Comparison of ENCODE assay signal across 8 cellular contexts in genomic region chr2:27703638-27704341, GRCh38. TPM values are rescaled to one million over a fixed set of nuclear protein-coding genes. Genes with fewer than 3 reads are reported as not detected.
A peak's percentile ranks its signal among the peaks of the same experiment; 100 is the strongest.
DNase-seq lines count a peak whose midpoint lies in the region; ATAC-seq and TF ChIP-seq lines count a peak whose summit lies in the region.

No MANE protein-coding gene starts in this region.

- peak; percentile 61 for ATAC-seq in GM19395 (IDR thresholded peaks at IDR 0.05; ENCODE audit: unreplicated experiment)
- ATAC-seq in GM18870 (IDR thresholded peaks at IDR 0.05; ENCODE audit: unreplicated experiment) = no peak

- H4K20me1 ChIP-seq in hepatocyte (ENCODE audit: insufficient read depth, poor library complexity, severe bottlenecking) = no peaks in the 10 kb centered on the region

- H3K9me2 ChIP-seq in hepatocyte (replicated peaks; ENCODE audit: insufficient read depth) = no peaks in the 10 kb centered on the region

- no peak overlapping the region for H2AFZ ChIP-seq in hepatocyte

- H3K36me3 ChIP-seq in ascending aorta (peaks cover 0 to 6% of the 10 kb centered on the region in 2 donors), hepatocyte (replicated peaks; ENCODE audit: insufficient read depth, low read depth) (no peaks in the 10 kb centered on the region), skeletal muscle satellite cell (ENCODE audit: insufficient read depth, low read length) (no peaks in the 10 kb centered on the region)

- WGBS in hepatocyte (ENCODE audit: low lambda C conversion rate, missing lambda C conversion rate) = 24% methylated on average over 9 of the region's 9 CpGs

- H3K27me3 ChIP-seq in ascending aorta (no peaks in the 10 kb centered on the region), hepatocyte (no peaks in the 10 kb centered on the region), skeletal muscle satellite cell (ENCODE audit: control insufficient read depth, insufficient read depth, low read length) (no peaks in the 10 kb centered on the region)

- peak overlapping the region; percentile 50 for H3K9ac ChIP-seq in skeletal muscle satellite cell (ENCODE audit: low read depth, low read length)

- H3K4me3 ChIP-seq in ascending aorta (no peak overlapping the region), hepatocyte (no peak overlapping the region), skeletal muscle satellite cell (ENCODE audit: low read length) (no peak overlapping the region)

- H3K27ac ChIP-seq in ascending aorta = peak overlapping the region; percentile 95 to 97
- H3K27ac ChIP-seq in hepatocyte = peak overlapping the region; percentile 75

- H3K9me3 ChIP-seq in ascending aorta (no peaks in the 10 kb centered on the region), hepatocyte (ENCODE audit: low read depth) (no peaks in the 10 kb centered on the region), skeletal muscle satellite cell (replicated peaks; ENCODE audit: low read length) (no peaks in the 10 kb centered on the region)

- in situ Hi-C loops in ACHN (cut with HindIII; ENCODE audit: low pct_ligation_motif_present, low pct_unique_long_range_greater_than_20kb, low sequenced_read_pairs) = no loop called here

- DNase-seq in ACHN (peak; percentile 88), NCI-H2029 treated with DMSO at 0.1 percent for 48 hours (lab: John Stamatoyannopoulos, UW) (peak; percentile 53), T-helper 22 cell (ENCODE audit: low read depth) (peak; percentile 38), ascending aorta (ENCODE audit: low spot score in 2 of 2) (peak; percentile 61 to 95), hepatocyte (ENCODE audit: low spot score) (peak; percentile 94)

- H3K79me2 ChIP-seq in hepatocyte = no peaks in the 10 kb centered on the region

- TF ChIP-seq CTCF in ascending aorta (IDR thresholded peaks at IDR 0.05) (peak; percentile 85 to 95 (median 90)), hepatocyte (IDR thresholded peaks at IDR 0.05; ENCODE audit: poor library complexity) (peak; percentile 96)

- H3K4me1 ChIP-seq in ascending aorta = peaks cover 28 to 30% of the 10 kb centered on the region in 2 donors
- H3K4me1 ChIP-seq in hepatocyte (ENCODE audit: insufficient read depth) = peaks cover 23% of the 10 kb centered on the region
- peaks cover 64% of the 10 kb centered on the region for H3K4me1 ChIP-seq in skeletal muscle satellite cell (ENCODE audit: control insufficient read depth, insufficient read depth, low read length)

- intact Hi-C loops in ascending aorta (cut with DNase I) = loop anchor here (1.0 to 5.0 kb wide), 6 partner anchors 68 to 749 kb away; partner anchors contain the start of gene MRPL33

- H3K4me2 ChIP-seq in hepatocyte (peak overlapping the region; percentile 18), skeletal muscle satellite cell (ENCODE audit: low read length) (peak overlapping the region; percentile 57)

RNA-seq across cellular contexts. Expression of gene SLC4A1AP, which starts 40.1 kb away (rescaled TPM):
- total RNA-seq in ascending aorta (26.8 TPM), hepatocyte (20.6 and 21.1 TPM in 2 replicates)
- polyA plus RNA-seq in hepatocyte = 21.9 and 22.1 TPM in 2 replicates
- total RNA-seq in skeletal muscle satellite cell (2012; rRNA removed) = 25.3 and 29.9 TPM in 2 replicates

RNA-seq across cellular contexts. Expression of gene SUPT7L, which starts 40.4 kb away (rescaled TPM):
- total RNA-seq in ascending aorta = 6.1 TPM
- total RNA-seq in hepatocyte = 32.3 and 43.3 TPM in 2 replicates
- 27.3 and 30.7 TPM in 2 replicates for polyA plus RNA-seq in hepatocyte
- 25.1 and 26.6 TPM in 2 replicates for total RNA-seq in skeletal muscle satellite cell (2012; rRNA removed)

Comparison
In these comparisons a context has a peak if more than half of its experiments do, and no peak if none do; other contexts are left out.
1. DNase-seq: peak in every context shown above with its lines; median percentile 94 in hepatocyte; 88 in ACHN; 78 in ascending aorta; 53 in NCI-H2029 treated with DMSO at 0.1 percent for 48 hours; 38 in T-helper 22 cell.